20 cellular contexts compared by ENCODE assay signal in genomic region chr4:183172881-183173280, GRCh38.
DNase-seq lines count a peak whose midpoint lies in the region; FAIRE-seq and TF ChIP-seq lines count a peak whose summit lies in the region.
"Had no signal": no experiment of that assay in that cellular context is flagged by ENCODE, and none has a peak within 500 bp of the region (broad histone marks: within the 10 kb centered on the region; RNA-seq: fewer than 3 reads in every experiment).

No MANE protein-coding gene starts in this region.

- DNase-seq in left ventricle myocardium inferior (no peak), right atrium auricular region (ENCODE audit: low spot score) (no peak), glutamatergic neuron (no peak), osteocyte (ENCODE audit: extremely low spot score, unreplicated experiment) (no peak), GM12892 (ENCODE audit: insufficient read length) (no peak), adrenal gland (no peak)
- DNase-seq in stimulated activated CD4-positive, alpha-beta T cell treated with anti-CD3 and anti-CD28 coated beads, Interleukin-12 subunit alpha, Interleukin-12 subunit beta, amount 100 ng/mL, for 4 hours = no peak
- DNase-seq: MM.1S, NCI-H1092, NCI-H146, NCI-H2081, NCI-H2171 treated with DMSO at 0.1 percent for 48 hours, NCI-H748 treated with DMSO at 0.1 percent for 48 hours, OCI-M1, SHP77 had no signal

- peak overlapping the region; percentile 43 for H3K27ac ChIP-seq in left ventricle myocardium inferior (replicated peaks)
- H3K27ac ChIP-seq in right atrium auricular region = no peak overlapping the region
- H3K27ac ChIP-seq in VCaP = peak overlapping the region; percentile 44
- H3K27ac ChIP-seq in adrenal gland = no peak overlapping the region

- H3K4me3 Mint-ChIP-seq in glutamatergic neuron (ENCODE audit: unreplicated experiment) = no peak overlapping the region
- no peak overlapping the region for H3K4me3 Mint-ChIP-seq in osteocyte (ENCODE audit: unreplicated experiment)
- H3K4me3 Mint-ChIP-seq: B cell, IgD-negative memory B cell had no signal

- H3K4me1 Mint-ChIP-seq in glutamatergic neuron (ENCODE audit: low read depth, unreplicated experiment) (peaks cover 20% of the 10 kb centered on the region), osteocyte (ENCODE audit: unreplicated experiment) (peaks cover 62% of the 10 kb centered on the region)
- H3K4me1 Mint-ChIP-seq: B cell, IgD-negative memory B cell had no signal

- WGBS in adrenal gland, 4 donors = 79 to 93% (median 88%) methylated on average over 1 of the region's 1 CpG

- TF ChIP-seq POLR2A in GM12892 (IDR thresholded peaks at IDR 0.05; ENCODE audit: low read depth, low read length) (no peak), adrenal gland (IDR thresholded peaks at IDR 0.05) (no peak)

- no peak for FAIRE-seq in GM12892 (lab: Jason Lieb, UNC)
- FAIRE-seq: G401.6, GM19239 had no signal

- H3K36me3 ChIP-seq in left ventricle myocardium inferior (no peaks in the 10 kb centered on the region), right atrium auricular region (no peaks in the 10 kb centered on the region), adrenal gland (replicated peaks in 1 of 2) (no peaks in the 10 kb centered on the region)

- H3K9me3 Mint-ChIP-seq in glutamatergic neuron (ENCODE audit: unreplicated experiment) (peaks cover 2% of the 10 kb centered on the region), osteocyte (ENCODE audit: unreplicated experiment) (no peaks in the 10 kb centered on the region)
- H3K9me3 Mint-ChIP-seq: IgD-negative memory B cell had no signal

- H3K27ac Mint-ChIP-seq in glutamatergic neuron (ENCODE audit: unreplicated experiment) (peak overlapping the region; percentile 50), osteocyte (ENCODE audit: unreplicated experiment) (peak overlapping the region; percentile 16)
- H3K27ac Mint-ChIP-seq: B cell, IgD-negative memory B cell had no signal

- peaks cover 4% of the 10 kb centered on the region for H3K27me3 Mint-ChIP-seq in glutamatergic neuron (ENCODE audit: unreplicated experiment)
- H3K27me3 Mint-ChIP-seq in osteocyte (ENCODE audit: unreplicated experiment) = no peaks in the 10 kb centered on the region

- intact Hi-C loops in left ventricle myocardium inferior (cut with micrococcal nuclease) (no loop called here), adrenal gland (cut with DNase I) (no loop called here)

- no peaks in the 10 kb centered on the region for H3K36me3 Mint-ChIP-seq in glutamatergic neuron (ENCODE audit: unreplicated experiment)
- no peaks in the 10 kb centered on the region for H3K36me3 Mint-ChIP-seq in osteocyte (ENCODE audit: unreplicated experiment)
- H3K36me3 Mint-ChIP-seq: IgD-negative memory B cell had no signal

- H3K27me3 ChIP-seq in left ventricle myocardium inferior (ENCODE audit: low read depth) = no peaks in the 10 kb centered on the region
- H3K27me3 ChIP-seq in right atrium auricular region = no peaks in the 10 kb centered on the region
- no peaks in the 10 kb centered on the region for H3K27me3 ChIP-seq in adrenal gland

- H3K4me3 ChIP-seq in left ventricle myocardium inferior = no peak overlapping the region
- no peak overlapping the region for H3K4me3 ChIP-seq in right atrium auricular region
- no peak overlapping the region for H3K4me3 ChIP-seq in adrenal gland

- H3K9me3 ChIP-seq in left ventricle myocardium inferior (replicated peaks) = no peaks in the 10 kb centered on the region
- no peaks in the 10 kb centered on the region for H3K9me3 ChIP-seq in right atrium auricular region
- no peaks in the 10 kb centered on the region for H3K9me3 ChIP-seq in adrenal gland (replicated peaks in 1 of 3)

- TF ChIP-seq CTCF in left ventricle myocardium inferior (IDR thresholded peaks at IDR 0.05; ENCODE audit: borderline replicate concordance) (no peak), right atrium auricular region (IDR thresholded peaks at IDR 0.05) (no peak), VCaP (conservative IDR thresholded peaks at IDR 0.05) (no peak), glutamatergic neuron (IDR thresholded peaks at IDR 0.05; ENCODE audit: partially characterized antibody, unreplicated experiment) (no peak), osteocyte (IDR thresholded peaks at IDR 0.05) (no peak), adrenal gland (IDR thresholded peaks at IDR 0.05) (no peak)

- H3K4me1 ChIP-seq in left ventricle myocardium inferior (peaks cover 70% of the 10 kb centered on the region), right atrium auricular region (peaks cover 0 to 36% of the 10 kb centered on the region in 2 donors), adrenal gland (replicated peaks in 1 of 2) (no peaks in the 10 kb centered on the region)

Comparison
In these comparisons a context has a peak if more than half of its experiments do, and no peak if none do; other contexts are left out.
1. H3K27ac ChIP-seq: peak in left ventricle myocardium inferior (single experiment) and VCaP (single experiment); none in right atrium auricular region (0 of 2) and adrenal gland (0 of 5).